ENCODE assay signal across 33 cellular contexts in the genomic region with DNA sequence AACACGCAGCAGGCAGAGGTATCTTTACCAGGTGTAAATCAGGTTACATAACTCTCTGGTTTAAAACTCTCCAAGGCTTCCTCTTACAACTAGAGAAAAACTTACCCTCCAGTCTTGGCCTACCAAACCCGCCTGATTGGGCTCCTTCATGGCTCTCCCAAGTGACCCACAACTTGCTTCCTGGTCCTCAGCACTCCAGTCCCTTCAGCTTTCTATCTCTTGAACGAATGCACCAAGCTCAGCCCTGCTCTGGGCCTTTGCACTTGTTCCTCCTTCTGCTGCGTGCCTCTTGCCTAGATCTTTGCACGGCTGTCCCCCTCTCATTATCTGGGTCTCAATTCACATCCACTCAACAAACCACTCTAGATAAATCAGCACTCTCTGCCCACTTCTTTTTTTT. TPM values are rescaled to one million over a fixed set of nuclear protein-coding genes. Genes with fewer than 3 reads are reported as not detected.
DNase-seq lines count a peak whose midpoint lies in the region; ATAC-seq and TF ChIP-seq lines count a peak whose summit lies in the region.
"Had no signal": no experiment of that assay in that cellular context is flagged by ENCODE, and none has a peak within 500 bp of the region (broad histone marks: within the 10 kb centered on the region; RNA-seq: fewer than 3 reads in every experiment).

No MANE protein-coding gene starts in this region.

- no peak for DNase-seq in activated CD4-positive, alpha-beta memory T cell treated with anti-CD3 and anti-CD28 coated beads, Interleukin-2, amount 10 ng/mL, durations not matched to agents 7 days and 5 days
- no peak for DNase-seq in activated CD4-positive, alpha-beta memory T cell treated with anti-CD3 and anti-CD28 coated beads for 36 hours
- DNase-seq in CD4-positive, CD25-positive, alpha-beta regulatory T cell = no peak
- no peak for DNase-seq in naive thymus-derived CD8-positive, alpha-beta T cell
- no peak for DNase-seq in left lobe of liver (ENCODE audit: low spot score)
- no peak for DNase-seq in T1000 (lab: John Stamatoyannopoulos, UW)
- no peak for DNase-seq in germinal center (ENCODE audit: low spot score)
- DNase-seq: activated naive CD4-positive, alpha-beta T cell; activated T-cell treated with anti-CD3 and anti-CD28 coated beads, Interleukin-2, amount 50 U/mL, for 4 hours; anterior cingulate cortex; Caco-2; DMS53; gastrocnemius medialis; H7; NCI-H1105; NCI-H187 treated with DMSO at 0.1 percent for 48 hours; NCI-H2171; NCI-H510A; posterior cingulate gyrus; right cardiac atrium; stimulated activated CD4-positive, alpha-beta T cell treated with anti-CD3 and anti-CD28 coated beads, Interleukin-1b, Interleukin-23, amount 100 ng/mL, for 48 hours; stimulated activated naive CD8-positive, alpha-beta T cell treated with anti-CD3 and anti-CD28 coated beads, Interleukin-15, Interleukin-2, amounts not matched to agents 100 U/mL and 50 U/mL, for 24 hours had no signal

- H3K9me3 ChIP-seq in CD4-positive, CD25-positive, alpha-beta regulatory T cell (ENCODE audit: control insufficient read depth in 2 of 2, low read length in 2 of 2) = no peaks in the 10 kb centered on the region
- H3K9me3 ChIP-seq: A549, breast epithelium, Caco-2, gastrocnemius medialis had no signal

- no peak for ATAC-seq in CD4-positive, CD25-positive, alpha-beta regulatory T cell (ENCODE audit: low read depth in 2 of 2)
- ATAC-seq in naive thymus-derived CD8-positive, alpha-beta T cell = no peak
- ATAC-seq in left lobe of liver = no peak
- ATAC-seq: A549, gastrocnemius medialis, right cardiac atrium had no signal

- CTCF ChIA-PET in activated CD4-positive, alpha-beta memory T cell treated with anti-CD3 and anti-CD28 coated beads, Interleukin-2, amount 10 ng/mL, durations not matched to agents 7 days and 5 days (lab: Charles Lee) = interaction anchor here (1.4 kb wide), 1 partner anchor 16 kb away, joined by 6 read pairs; no protein-coding TSS in a partner anchor
- CTCF ChIA-PET in activated CD4-positive, alpha-beta memory T cell treated with anti-CD3 and anti-CD28 coated beads for 36 hours (lab: Charles Lee) = interaction anchor here (1.3 kb wide), 1 partner anchor 17 kb away, joined by 5 read pairs; no protein-coding TSS in a partner anchor

- H3K27ac Mint-ChIP-seq in activated CD4-positive, alpha-beta memory T cell treated with anti-CD3 and anti-CD28 coated beads, Interleukin-2, amount 10 ng/mL, durations not matched to agents 7 days and 5 days = peak overlapping the region; percentile 50
- H3K27ac Mint-ChIP-seq in activated CD4-positive, alpha-beta memory T cell treated with anti-CD3 and anti-CD28 coated beads for 36 hours = no peak overlapping the region
- H3K27ac Mint-ChIP-seq in CD4-positive, CD25-positive, alpha-beta regulatory T cell = peak overlapping the region; percentile 1 to 91 (median 80)
- peak overlapping the region in 9 of 10 donors; percentile 46 to 93 (median 85) for H3K27ac Mint-ChIP-seq in naive thymus-derived CD8-positive, alpha-beta T cell
- H3K27ac Mint-ChIP-seq: memory B cell had no signal

- no peak overlapping the region for H3K27ac ChIP-seq in CD4-positive, CD25-positive, alpha-beta regulatory T cell (ENCODE audit: insufficient read depth, low read length, poor library complexity, severe bottlenecking)
- peak overlapping the region; percentile 90 for H3K27ac ChIP-seq in VCaP
- H3K27ac ChIP-seq: A549, breast epithelium, gastrocnemius medialis, hepatocyte, RWPE1 had no signal

- TF ChIP-seq CTCF in VCaP (conservative IDR thresholded peaks at IDR 0.05) = no peak

- POLR2A ChIA-PET in activated CD4-positive, alpha-beta memory T cell treated with anti-CD3 and anti-CD28 coated beads, Interleukin-2, amount 10 ng/mL, durations not matched to agents 7 days and 5 days (lab: Charles Lee) = interaction anchor here (1.0 kb wide), 1 partner anchor 9 kb away, joined by 3 read pairs; no protein-coding TSS in a partner anchor
- POLR2A ChIA-PET in activated CD4-positive, alpha-beta memory T cell treated with anti-CD3 and anti-CD28 coated beads for 36 hours (lab: Charles Lee) = no interaction called here
- POLR2A ChIA-PET in naive thymus-derived CD8-positive, alpha-beta T cell (lab: Charles Lee) = interaction anchor here (1.7 to 2.3 kb wide), 4 partner anchors 11 to 115 kb away, joined by 5 to 23 read pairs (median 6); partner anchors contain the start of gene CBLL1

- H3K4me1 ChIP-seq in CD4-positive, CD25-positive, alpha-beta regulatory T cell (ENCODE audit: control insufficient read depth, insufficient read depth, low read length, poor library complexity, severe bottlenecking) = peaks cover 40% of the 10 kb centered on the region

- H3K27me3 ChIP-seq in CD4-positive, CD25-positive, alpha-beta regulatory T cell (ENCODE audit: control insufficient read depth, insufficient read depth, low read length) = no peaks in the 10 kb centered on the region
- H3K27me3 ChIP-seq: breast epithelium, gastrocnemius medialis had no signal

- no peaks in the 10 kb centered on the region for H3K27me3 Mint-ChIP-seq in activated CD4-positive, alpha-beta memory T cell treated with anti-CD3 and anti-CD28 coated beads, Interleukin-2, amount 10 ng/mL, durations not matched to agents 7 days and 5 days
- no peaks in the 10 kb centered on the region for H3K27me3 Mint-ChIP-seq in activated CD4-positive, alpha-beta memory T cell treated with anti-CD3 and anti-CD28 coated beads for 36 hours
- no peaks in the 10 kb centered on the region for H3K27me3 Mint-ChIP-seq in CD4-positive, CD25-positive, alpha-beta regulatory T cell
- H3K27me3 Mint-ChIP-seq in naive thymus-derived CD8-positive, alpha-beta T cell = no peaks in the 10 kb centered on the region

- H3K36me3 ChIP-seq in CD4-positive, CD25-positive, alpha-beta regulatory T cell (ENCODE audit: control insufficient read depth, insufficient read depth, low read length) = no peaks in the 10 kb centered on the region
- H3K36me3 ChIP-seq: breast epithelium, gastrocnemius medialis had no signal

- H3K9me3 Mint-ChIP-seq in activated CD4-positive, alpha-beta memory T cell treated with anti-CD3 and anti-CD28 coated beads, Interleukin-2, amount 10 ng/mL, durations not matched to agents 7 days and 5 days = no peaks in the 10 kb centered on the region
- no peaks in the 10 kb centered on the region for H3K9me3 Mint-ChIP-seq in activated CD4-positive, alpha-beta memory T cell treated with anti-CD3 and anti-CD28 coated beads for 36 hours
- H3K9me3 Mint-ChIP-seq in CD4-positive, CD25-positive, alpha-beta regulatory T cell = peaks cover 0 to 11% (median 0%) of the 10 kb centered on the region in 7 donors
- no peaks in the 10 kb centered on the region for H3K9me3 Mint-ChIP-seq in naive thymus-derived CD8-positive, alpha-beta T cell
- H3K9me3 Mint-ChIP-seq: activated T-cell treated with anti-CD3 and anti-CD28 coated beads, Interleukin-2, amount 50 U/mL, for 4 hours; memory B cell had no signal

- intact Hi-C loops in activated CD4-positive, alpha-beta memory T cell treated with anti-CD3 and anti-CD28 coated beads for 36 hours (cut with micrococcal nuclease) = no loop called here

- H3K4me3 ChIP-seq in CD4-positive, CD25-positive, alpha-beta regulatory T cell (ENCODE audit: low read depth, low read length) = peak overlapping the region; percentile 74
- H3K4me3 ChIP-seq: A549, breast epithelium, gastrocnemius medialis, hepatocyte had no signal

- peaks cover 27% of the 10 kb centered on the region for H3K4me1 Mint-ChIP-seq in activated CD4-positive, alpha-beta memory T cell treated with anti-CD3 and anti-CD28 coated beads, Interleukin-2, amount 10 ng/mL, durations not matched to agents 7 days and 5 days
- peaks cover 30% of the 10 kb centered on the region for H3K4me1 Mint-ChIP-seq in activated CD4-positive, alpha-beta memory T cell treated with anti-CD3 and anti-CD28 coated beads for 36 hours (ENCODE audit: low read depth)
- peaks cover 40 to 76% (median 54%) of the 10 kb centered on the region in 4 donors for H3K4me1 Mint-ChIP-seq in CD4-positive, CD25-positive, alpha-beta regulatory T cell
- peaks cover 17 to 40% (median 33%) of the 10 kb centered on the region in 4 donors for H3K4me1 Mint-ChIP-seq in naive thymus-derived CD8-positive, alpha-beta T cell

- no peaks in the 10 kb centered on the region for H3K36me3 Mint-ChIP-seq in activated CD4-positive, alpha-beta memory T cell treated with anti-CD3 and anti-CD28 coated beads, Interleukin-2, amount 10 ng/mL, durations not matched to agents 7 days and 5 days (ENCODE audit: low read depth)
- H3K36me3 Mint-ChIP-seq in activated CD4-positive, alpha-beta memory T cell treated with anti-CD3 and anti-CD28 coated beads for 36 hours = no peaks in the 10 kb centered on the region
- no peaks in the 10 kb centered on the region for H3K36me3 Mint-ChIP-seq in CD4-positive, CD25-positive, alpha-beta regulatory T cell
- H3K36me3 Mint-ChIP-seq in naive thymus-derived CD8-positive, alpha-beta T cell = no peaks in the 10 kb centered on the region
- H3K36me3 Mint-ChIP-seq: memory B cell had no signal

- no peak overlapping the region for H3K4me3 Mint-ChIP-seq in activated CD4-positive, alpha-beta memory T cell treated with anti-CD3 and anti-CD28 coated beads, Interleukin-2, amount 10 ng/mL, durations not matched to agents 7 days and 5 days
- no peak overlapping the region for H3K4me3 Mint-ChIP-seq in activated CD4-positive, alpha-beta memory T cell treated with anti-CD3 and anti-CD28 coated beads for 36 hours
- H3K4me3 Mint-ChIP-seq in CD4-positive, CD25-positive, alpha-beta regulatory T cell = peak overlapping the region in 3 of 4 donors; percentile 72 to 77 (median 76)
- H3K4me3 Mint-ChIP-seq in naive thymus-derived CD8-positive, alpha-beta T cell = peak overlapping the region in 8 of 10 donors; percentile 21 to 68 (median 42)
- H3K4me3 Mint-ChIP-seq: activated T-cell treated with anti-CD3 and anti-CD28 coated beads, Interleukin-2, amount 50 U/mL, for 4 hours; memory B cell had no signal

RNA-seq across cellular contexts. Expression of gene DLD, which starts 32.7 kb away (rescaled TPM):
- 10 to 100 TPM; 68.2 to 70.6 TPM for total RNA-seq in activated CD4-positive, alpha-beta memory T cell treated with anti-CD3 and anti-CD28 coated beads, Interleukin-2, amount 10 ng/mL, durations not matched to agents 7 days and 5 days
- 100 to 1,000 TPM; 103 to 116 TPM for total RNA-seq in activated CD4-positive, alpha-beta memory T cell treated with anti-CD3 and anti-CD28 coated beads for 36 hours
- 66.7 TPM for total RNA-seq in CD4-positive, CD25-positive, alpha-beta regulatory T cell
- 10 to 100 TPM; 44.3 to 81.8 (median 49.9) TPM for polyA plus RNA-seq in CD4-positive, CD25-positive, alpha-beta regulatory T cell
- total RNA-seq in naive thymus-derived CD8-positive, alpha-beta T cell = 10 to 100 TPM; 50.3 to 56.0 TPM
- polyA plus RNA-seq in naive thymus-derived CD8-positive, alpha-beta T cell = 10 to 100 TPM; 70.1 to 72.1 (median 71.4) TPM
- total RNA-seq in left lobe of liver = 63.0 TPM

RNA-seq across cellular contexts. Expression of gene SLC26A3, which starts 55.3 kb away (rescaled TPM):
- not detected for total RNA-seq in activated CD4-positive, alpha-beta memory T cell treated with anti-CD3 and anti-CD28 coated beads, Interleukin-2, amount 10 ng/mL, durations not matched to agents 7 days and 5 days
- not detected for total RNA-seq in activated CD4-positive, alpha-beta memory T cell treated with anti-CD3 and anti-CD28 coated beads for 36 hours
- not detected for total RNA-seq in CD4-positive, CD25-positive, alpha-beta regulatory T cell
- under 1 TPM in 1 of 4 donors, not detected in 3; 0.26 TPM for polyA plus RNA-seq in CD4-positive, CD25-positive, alpha-beta regulatory T cell
- not detected for total RNA-seq in naive thymus-derived CD8-positive, alpha-beta T cell
- not detected for polyA plus RNA-seq in naive thymus-derived CD8-positive, alpha-beta T cell
- total RNA-seq in left lobe of liver = 0.93 TPM
- total RNA-seq: fibroblast of lung; G401; H7; HT1080; right cardiac atrium; T-helper 1 cell treated with Interleukin-12 subunit alpha and Interleukin-12 subunit beta and Interleukin-4 antibody, amounts not matched to agents 30 ng/mL and 1 ng/mL, for 36 hours; temporal lobe had no signal
- polyA plus RNA-seq: A549, fibroblast of lung had no signal

Comparison
In these comparisons a context has a peak if more than half of its experiments do, and no peak if none do; other contexts are left out.
1. H3K4me3 Mint-ChIP-seq: peak in CD4-positive, CD25-positive, alpha-beta regulatory T cell (3 of 4) and naive thymus-derived CD8-positive, alpha-beta T cell (8 of 10); none in activated CD4-positive, alpha-beta memory T cell treated with anti-CD3 and anti-CD28 coated beads, Interleukin-2, amount 10 ng/mL, durations not matched to agents 7 days and 5 days (single experiment) and activated CD4-positive, alpha-beta memory T cell treated with anti-CD3 and anti-CD28 coated beads for 36 hours (single experiment).